In the genomic region with DNA sequence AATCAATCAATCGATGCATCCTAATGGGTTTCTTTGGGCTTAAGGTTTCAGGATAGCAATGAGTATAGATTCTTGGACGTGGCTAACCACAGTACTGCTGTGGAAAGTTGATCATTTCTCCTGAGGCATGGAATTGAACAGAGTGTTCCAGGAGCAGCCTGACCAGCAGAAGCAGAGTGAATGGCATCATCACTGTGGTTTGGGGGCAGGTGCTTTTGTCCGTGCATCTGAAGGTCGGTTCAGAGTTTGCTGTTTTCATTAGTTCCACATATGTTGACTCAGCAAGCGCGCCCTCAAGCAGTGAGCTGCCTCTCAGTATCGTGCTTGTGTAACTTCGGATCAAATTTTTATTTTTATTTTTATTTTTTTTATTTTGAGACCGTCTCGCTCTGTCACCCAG, we compare ENCODE assay signal across 1 cellular context.
TF ChIP-seq lines count a peak whose summit lies in the region.

No MANE protein-coding gene starts in this region.

TF ChIP-seq in K562, 482 proteins besides CTCF, POLR2A, EP300 and RAD21:
- peak; percentile 10 for TF ChIP-seq MEIS2 (IDR thresholded peaks at IDR 0.05; ENCODE audit: partially characterized antibody)
- 0 out of 2 replicates have a peak, but pooled peaks have one; percentile 16 for TF ChIP-seq MAFF (IDR thresholded peaks at IDR 0.05; ENCODE audit: low read length)
- no peak for TF ChIP-seq NFXL1 (CRISPR knock-in tag; IDR thresholded peaks at IDR 0.05)
- peak; percentile 47; the same call in 1 of the 2 replicates for TF ChIP-seq ZNF316 (IDR thresholded peaks at IDR 0.05)
TF ChIP-seq in K562: peak in this region for 3.
